1 cellular context compared by ENCODE assay signal in the genomic region with DNA sequence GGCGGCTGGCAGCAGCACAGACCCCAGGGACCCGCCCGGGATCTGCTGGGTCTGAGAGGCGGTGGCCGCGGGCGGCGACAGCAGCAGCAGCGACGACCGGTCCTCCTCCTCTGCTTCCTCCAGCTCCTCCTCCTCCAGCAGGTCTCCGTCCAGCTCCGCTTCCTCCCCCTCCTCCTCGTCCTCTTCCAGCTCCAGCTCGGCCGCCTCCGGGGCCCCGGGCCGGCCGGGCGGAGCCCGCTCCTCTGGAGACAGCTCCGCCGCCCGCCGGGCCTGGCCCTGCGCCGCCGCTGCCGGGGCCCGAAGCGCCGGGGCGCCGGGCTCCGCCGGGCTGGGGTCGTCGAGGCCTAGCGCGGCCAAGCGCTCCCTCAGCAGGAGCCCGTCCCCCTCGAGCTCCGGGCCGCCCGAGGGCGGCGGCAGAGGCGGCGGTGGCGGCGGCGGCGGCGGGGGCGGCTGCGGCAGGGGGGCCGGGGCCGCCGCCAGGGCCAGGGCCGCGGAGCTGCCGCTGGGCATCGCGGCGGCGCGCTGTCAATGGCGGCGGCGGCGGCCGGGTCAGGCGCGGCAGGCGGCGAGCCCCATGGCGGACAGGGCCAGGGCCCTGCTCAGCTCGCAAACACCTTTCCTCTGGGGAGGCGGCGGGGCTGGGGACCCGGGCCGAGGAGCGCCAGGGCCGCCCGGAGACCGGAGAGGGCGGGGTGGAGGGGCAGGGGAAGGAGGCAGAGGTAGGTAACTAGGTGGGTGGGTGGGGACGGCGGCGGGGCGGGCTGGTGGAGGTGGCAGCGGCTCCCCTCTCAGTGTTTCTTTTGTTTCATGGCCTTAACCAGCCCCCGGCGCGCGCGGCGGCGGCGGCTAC.
A peak's percentile ranks its signal among the peaks of the same experiment; 100 is the strongest.
TF ChIP-seq lines count a peak whose summit lies in the region.

No MANE protein-coding gene starts in this region.

TF ChIP-seq in HCT116, 20 proteins besides CTCF, POLR2A, EP300 and RAD21:
- peak; percentile 89 for TF ChIP-seq ZFX (IDR thresholded peaks at IDR 0.05)
- TF ChIP-seq, protein P1, sequence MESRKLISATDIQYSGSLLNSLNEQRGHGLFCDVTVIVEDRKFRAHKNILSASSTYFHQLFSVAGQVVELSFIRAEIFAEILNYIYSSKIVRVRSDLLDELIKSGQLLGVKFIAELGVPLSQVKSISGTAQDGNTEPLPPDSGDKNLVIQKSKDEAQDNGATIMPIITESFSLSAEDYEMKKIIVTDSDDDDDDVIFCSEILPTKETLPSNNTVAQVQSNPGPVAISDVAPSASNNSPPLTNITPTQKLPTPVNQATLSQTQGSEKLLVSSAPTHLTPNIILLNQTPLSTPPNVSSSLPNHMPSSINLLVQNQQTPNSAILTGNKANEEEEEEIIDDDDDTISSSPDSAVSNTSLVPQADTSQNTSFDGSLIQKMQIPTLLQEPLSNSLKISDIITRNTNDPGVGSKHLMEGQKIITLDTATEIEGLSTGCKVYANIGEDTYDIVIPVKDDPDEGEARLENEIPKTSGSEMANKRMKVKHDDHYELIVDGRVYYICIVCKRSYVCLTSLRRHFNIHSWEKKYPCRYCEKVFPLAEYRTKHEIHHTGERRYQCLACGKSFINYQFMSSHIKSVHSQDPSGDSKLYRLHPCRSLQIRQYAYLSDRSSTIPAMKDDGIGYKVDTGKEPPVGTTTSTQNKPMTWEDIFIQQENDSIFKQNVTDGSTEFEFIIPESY (IDR thresholded peaks at IDR 0.05; ENCODE audit: extremely low read depth, insufficient replicate concordance, low read length), result no peak
